Comparison of ENCODE assay signal across 29 cellular contexts in genomic region chr7:105863876-105864275, GRCh38.
"Had no signal": no experiment of that assay in that cellular context is flagged by ENCODE, and none has a peak within 500 bp of the region (broad histone marks: within the 10 kb centered on the region; RNA-seq: fewer than 3 reads in every experiment).

No MANE protein-coding gene starts in this region.

- H3K27ac Mint-ChIP-seq: natural killer cell; nephron; neural progenitor cell; progenitor cell of endocrine pancreas; stimulated activated effector memory CD8-positive, alpha-beta T cell treated with anti-CD3 and anti-CD28 coated beads, Interleukin-12 subunit alpha, Interleukin-12 subunit beta, amount 100 ng/mL, for 72 hours; stimulated activated naive B cell treated with anti-CD40 and anti-IgM and Interleukin-4, amounts not matched to agents 10 μg/mL and 1 μg/mL and 100 μg/mL, for 72 hours; stimulated activated naive CD8-positive, alpha-beta T cell treated with anti-CD3 and anti-CD28 coated beads, Interleukin-15, amount 100 ng/mL, for 72 hours; type B pancreatic cell had no signal

- H3K27ac ChIP-seq: neural progenitor cell, ovary, parathyroid adenoma, psoas muscle, right lobe of liver, sigmoid colon, suprapubic skin, testis, tibial artery, transverse colon, upper lobe of right lung, uterus had no signal

- DNase-seq: natural killer cell; occipital lobe; ovary; posterior cingulate gyrus; psoas muscle; right cardiac atrium; right lobe of liver; sigmoid colon; small intestine; stimulated activated CD4-positive, alpha-beta T cell treated with anti-CD3 and anti-CD28 coated beads, Interleukin-15, amount 100 ng/mL, for 24 hours; stimulated activated CD4-positive, alpha-beta T cell treated with anti-CD3 and anti-CD28 coated beads, Interleukin-2, amount 100 ng/mL, for 24 hours; stimulated activated CD4-positive, alpha-beta T cell treated with anti-CD3 and anti-CD28 coated beads, Interleukin-2, amount 100 ng/mL, for 48 hours; stimulated activated CD4-positive, alpha-beta T cell treated with anti-CD3 and anti-CD28 coated beads, Interleukin-4, amount 100 ng/mL, for 24 hours; stimulated activated naive B cell treated with anti-CD40 and anti-IgM and Interleukin-4, amounts not matched to agents 10 μg/mL and 1 μg/mL and 100 μg/mL, for 72 hours; stimulated activated naive CD4-positive, alpha-beta T cell treated with Interleukin-2 at 50 U/mL for 16 hours; stimulated activated naive CD8-positive, alpha-beta T cell treated with anti-CD3 and anti-CD28 coated beads, Interleukin-15, amount 100 ng/mL, for 72 hours; substantia nigra; testis; tibial artery; transverse colon; upper lobe of right lung; uterus had no signal

- H3K36me3 Mint-ChIP-seq: natural killer cell; stimulated activated effector memory CD8-positive, alpha-beta T cell treated with anti-CD3 and anti-CD28 coated beads, Interleukin-12 subunit alpha, Interleukin-12 subunit beta, amount 100 ng/mL, for 72 hours; stimulated activated naive B cell treated with anti-CD40 and anti-IgM and Interleukin-4, amounts not matched to agents 10 μg/mL and 1 μg/mL and 100 μg/mL, for 72 hours had no signal

- H3K4me3 Mint-ChIP-seq: natural killer cell; nephron; neural progenitor cell; stimulated activated effector memory CD8-positive, alpha-beta T cell treated with anti-CD3 and anti-CD28 coated beads, Interleukin-12 subunit alpha, Interleukin-12 subunit beta, amount 100 ng/mL, for 72 hours; stimulated activated naive B cell treated with anti-CD40 and anti-IgM and Interleukin-4, amounts not matched to agents 10 μg/mL and 1 μg/mL and 100 μg/mL, for 72 hours; stimulated activated naive CD8-positive, alpha-beta T cell treated with anti-CD3 and anti-CD28 coated beads, Interleukin-15, amount 100 ng/mL, for 72 hours; type B pancreatic cell had no signal

- H3K9me3 ChIP-seq: ovary, psoas muscle, right lobe of liver, sigmoid colon, suprapubic skin, testis, tibial artery, transverse colon, upper lobe of right lung, uterus had no signal

- H2AFZ ChIP-seq: neural progenitor cell, parathyroid adenoma had no signal

- ATAC-seq: natural killer cell; psoas muscle; right lobe of liver; stimulated activated effector memory CD8-positive, alpha-beta T cell treated with anti-CD3 and anti-CD28 coated beads, Interleukin-12 subunit alpha, Interleukin-12 subunit beta, amount 100 ng/mL, for 72 hours; stimulated activated naive B cell treated with anti-CD40 and anti-IgM and Interleukin-4, amounts not matched to agents 10 μg/mL and 1 μg/mL and 100 μg/mL, for 72 hours; stimulated activated naive CD8-positive, alpha-beta T cell treated with anti-CD3 and anti-CD28 coated beads, Interleukin-15, amount 100 ng/mL, for 72 hours; upper lobe of right lung had no signal

- H3K36me3 ChIP-seq: neural progenitor cell, ovary, right lobe of liver, sigmoid colon, tibial artery, transverse colon, upper lobe of right lung, uterus had no signal

- H3K9me3 Mint-ChIP-seq: natural killer cell; nephron; neural progenitor cell; stimulated activated effector memory CD8-positive, alpha-beta T cell treated with anti-CD3 and anti-CD28 coated beads, Interleukin-12 subunit alpha, Interleukin-12 subunit beta, amount 100 ng/mL, for 72 hours; stimulated activated naive B cell treated with anti-CD40 and anti-IgM and Interleukin-4, amounts not matched to agents 10 μg/mL and 1 μg/mL and 100 μg/mL, for 72 hours; stimulated activated naive CD8-positive, alpha-beta T cell treated with anti-CD3 and anti-CD28 coated beads, Interleukin-15, amount 100 ng/mL, for 72 hours; type B pancreatic cell had no signal

- H3K4me1 ChIP-seq: parathyroid adenoma, suprapubic skin, testis, tibial artery, upper lobe of right lung, uterus had no signal

- H3K27me3 ChIP-seq: neural progenitor cell, ovary, right lobe of liver, sigmoid colon, suprapubic skin, testis, tibial artery, transverse colon, upper lobe of right lung, uterus had no signal

- H3K27me3 Mint-ChIP-seq: stimulated activated naive CD8-positive, alpha-beta T cell treated with anti-CD3 and anti-CD28 coated beads, Interleukin-15, amount 100 ng/mL, for 72 hours; type B pancreatic cell had no signal

- H3K4me3 ChIP-seq: neural progenitor cell, ovary, psoas muscle, right lobe of liver, sigmoid colon, suprapubic skin, testis, tibial artery, transverse colon, upper lobe of right lung, uterus had no signal

- H3K4me2 ChIP-seq: neural progenitor cell had no signal

- H3K4me1 Mint-ChIP-seq: nephron; stimulated activated naive B cell treated with anti-CD40 and anti-IgM and Interleukin-4, amounts not matched to agents 10 μg/mL and 1 μg/mL and 100 μg/mL, for 72 hours had no signal
